ENCODE assay signal across 2 cellular contexts in genomic region chr6:8539446-8539845, GRCh38.
TF ChIP-seq lines count a peak whose summit lies in the region.

No MANE protein-coding gene starts in this region.

TF ChIP-seq in SK-N-SH, 30 proteins besides CTCF, POLR2A, EP300 and RAD21 (continued from another document):
- TF ChIP-seq, protein P1, sequence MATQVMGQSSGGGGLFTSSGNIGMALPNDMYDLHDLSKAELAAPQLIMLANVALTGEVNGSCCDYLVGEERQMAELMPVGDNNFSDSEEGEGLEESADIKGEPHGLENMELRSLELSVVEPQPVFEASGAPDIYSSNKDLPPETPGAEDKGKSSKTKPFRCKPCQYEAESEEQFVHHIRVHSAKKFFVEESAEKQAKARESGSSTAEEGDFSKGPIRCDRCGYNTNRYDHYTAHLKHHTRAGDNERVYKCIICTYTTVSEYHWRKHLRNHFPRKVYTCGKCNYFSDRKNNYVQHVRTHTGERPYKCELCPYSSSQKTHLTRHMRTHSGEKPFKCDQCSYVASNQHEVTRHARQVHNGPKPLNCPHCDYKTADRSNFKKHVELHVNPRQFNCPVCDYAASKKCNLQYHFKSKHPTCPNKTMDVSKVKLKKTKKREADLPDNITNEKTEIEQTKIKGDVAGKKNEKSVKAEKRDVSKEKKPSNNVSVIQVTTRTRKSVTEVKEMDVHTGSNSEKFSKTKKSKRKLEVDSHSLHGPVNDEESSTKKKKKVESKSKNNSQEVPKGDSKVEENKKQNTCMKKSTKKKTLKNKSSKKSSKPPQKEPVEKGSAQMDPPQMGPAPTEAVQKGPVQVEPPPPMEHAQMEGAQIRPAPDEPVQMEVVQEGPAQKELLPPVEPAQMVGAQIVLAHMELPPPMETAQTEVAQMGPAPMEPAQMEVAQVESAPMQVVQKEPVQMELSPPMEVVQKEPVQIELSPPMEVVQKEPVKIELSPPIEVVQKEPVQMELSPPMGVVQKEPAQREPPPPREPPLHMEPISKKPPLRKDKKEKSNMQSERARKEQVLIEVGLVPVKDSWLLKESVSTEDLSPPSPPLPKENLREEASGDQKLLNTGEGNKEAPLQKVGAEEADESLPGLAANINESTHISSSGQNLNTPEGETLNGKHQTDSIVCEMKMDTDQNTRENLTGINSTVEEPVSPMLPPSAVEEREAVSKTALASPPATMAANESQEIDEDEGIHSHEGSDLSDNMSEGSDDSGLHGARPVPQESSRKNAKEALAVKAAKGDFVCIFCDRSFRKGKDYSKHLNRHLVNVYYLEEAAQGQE (IDR thresholded peaks at IDR 0.05; ENCODE audit: low read depth, low read length), result no peak
- TF ChIP-seq MEF2A (IDR thresholded peaks at IDR 0.05; ENCODE audit: borderline replicate concordance, low read depth) (no peak), POLR2AphosphoS5 (IDR thresholded peaks at IDR 0.05; ENCODE audit: low read depth, low read length) (no peak), USF2 (IDR thresholded peaks at IDR 0.05; ENCODE audit: borderline replicate concordance, low read depth, low read length) (no peak), MAX (IDR thresholded peaks at IDR 0.05; ENCODE audit: low read depth) (no peak), FOSL2 (IDR thresholded peaks at IDR 0.05; ENCODE audit: borderline replicate concordance, low read depth) (no peak), SMC3 (IDR thresholded peaks at IDR 0.05; ENCODE audit: low read depth, low read length) (no peak), USF1 (IDR thresholded peaks at IDR 0.05; ENCODE audit: borderline replicate concordance, low read depth) (no peak), TAF1 (IDR thresholded peaks at IDR 0.05; ENCODE audit: borderline replicate concordance, low read depth, low read length) (no peak), GATA2 (CRISPR knock-in tag; IDR thresholded peaks at IDR 0.05) (no peak)
- TF ChIP-seq, protein P2, sequence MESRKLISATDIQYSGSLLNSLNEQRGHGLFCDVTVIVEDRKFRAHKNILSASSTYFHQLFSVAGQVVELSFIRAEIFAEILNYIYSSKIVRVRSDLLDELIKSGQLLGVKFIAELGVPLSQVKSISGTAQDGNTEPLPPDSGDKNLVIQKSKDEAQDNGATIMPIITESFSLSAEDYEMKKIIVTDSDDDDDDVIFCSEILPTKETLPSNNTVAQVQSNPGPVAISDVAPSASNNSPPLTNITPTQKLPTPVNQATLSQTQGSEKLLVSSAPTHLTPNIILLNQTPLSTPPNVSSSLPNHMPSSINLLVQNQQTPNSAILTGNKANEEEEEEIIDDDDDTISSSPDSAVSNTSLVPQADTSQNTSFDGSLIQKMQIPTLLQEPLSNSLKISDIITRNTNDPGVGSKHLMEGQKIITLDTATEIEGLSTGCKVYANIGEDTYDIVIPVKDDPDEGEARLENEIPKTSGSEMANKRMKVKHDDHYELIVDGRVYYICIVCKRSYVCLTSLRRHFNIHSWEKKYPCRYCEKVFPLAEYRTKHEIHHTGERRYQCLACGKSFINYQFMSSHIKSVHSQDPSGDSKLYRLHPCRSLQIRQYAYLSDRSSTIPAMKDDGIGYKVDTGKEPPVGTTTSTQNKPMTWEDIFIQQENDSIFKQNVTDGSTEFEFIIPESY (IDR thresholded peaks at IDR 0.05; ENCODE audit: borderline replicate concordance, low read depth), result no peak

TF ChIP-seq in SK-N-SH treated with all-trans-retinoic acid at 6 μM for 48 hours, 23 proteins besides CTCF, POLR2A, EP300 and RAD21 (continued from another document):
- TF ChIP-seq, protein P3, sequence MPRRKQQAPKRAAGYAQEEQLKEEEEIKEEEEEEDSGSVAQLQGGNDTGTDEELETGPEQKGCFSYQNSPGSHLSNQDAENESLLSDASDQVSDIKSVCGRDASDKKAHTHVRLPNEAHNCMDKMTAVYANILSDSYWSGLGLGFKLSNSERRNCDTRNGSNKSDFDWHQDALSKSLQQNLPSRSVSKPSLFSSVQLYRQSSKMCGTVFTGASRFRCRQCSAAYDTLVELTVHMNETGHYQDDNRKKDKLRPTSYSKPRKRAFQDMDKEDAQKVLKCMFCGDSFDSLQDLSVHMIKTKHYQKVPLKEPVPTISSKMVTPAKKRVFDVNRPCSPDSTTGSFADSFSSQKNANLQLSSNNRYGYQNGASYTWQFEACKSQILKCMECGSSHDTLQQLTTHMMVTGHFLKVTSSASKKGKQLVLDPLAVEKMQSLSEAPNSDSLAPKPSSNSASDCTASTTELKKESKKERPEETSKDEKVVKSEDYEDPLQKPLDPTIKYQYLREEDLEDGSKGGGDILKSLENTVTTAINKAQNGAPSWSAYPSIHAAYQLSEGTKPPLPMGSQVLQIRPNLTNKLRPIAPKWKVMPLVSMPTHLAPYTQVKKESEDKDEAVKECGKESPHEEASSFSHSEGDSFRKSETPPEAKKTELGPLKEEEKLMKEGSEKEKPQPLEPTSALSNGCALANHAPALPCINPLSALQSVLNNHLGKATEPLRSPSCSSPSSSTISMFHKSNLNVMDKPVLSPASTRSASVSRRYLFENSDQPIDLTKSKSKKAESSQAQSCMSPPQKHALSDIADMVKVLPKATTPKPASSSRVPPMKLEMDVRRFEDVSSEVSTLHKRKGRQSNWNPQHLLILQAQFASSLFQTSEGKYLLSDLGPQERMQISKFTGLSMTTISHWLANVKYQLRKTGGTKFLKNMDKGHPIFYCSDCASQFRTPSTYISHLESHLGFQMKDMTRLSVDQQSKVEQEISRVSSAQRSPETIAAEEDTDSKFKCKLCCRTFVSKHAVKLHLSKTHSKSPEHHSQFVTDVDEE (CRISPR knock-in tag; IDR thresholded peaks at IDR 0.05), result no peak
- TF ChIP-seq ZNF70 (CRISPR knock-in tag; IDR thresholded peaks at IDR 0.05) (no peak), ZFP3 (CRISPR knock-in tag; IDR thresholded peaks at IDR 0.05) (no peak), ISL1 (CRISPR knock-in tag; IDR thresholded peaks at IDR 0.05) (no peak), GLIS3 (CRISPR knock-in tag; IDR thresholded peaks at IDR 0.05) (no peak), ZNF8 (CRISPR knock-in tag; IDR thresholded peaks at IDR 0.05) (no peak), TCF4 (CRISPR knock-in tag; IDR thresholded peaks at IDR 0.05; ENCODE audit: borderline replicate concordance) (no peak), ARNTL (CRISPR knock-in tag; IDR thresholded peaks at IDR 0.05; ENCODE audit: borderline replicate concordance, low read depth) (no peak), SNAI2 (CRISPR knock-in tag; IDR thresholded peaks at IDR 0.05) (no peak), RARB (CRISPR knock-in tag; IDR thresholded peaks at IDR 0.05) (no peak), PPARA (CRISPR knock-in tag; IDR thresholded peaks at IDR 0.05; ENCODE audit: borderline replicate concordance) (no peak), ZFP30 (CRISPR knock-in tag; IDR thresholded peaks at IDR 0.05) (no peak)
